ENCODE assay signal across 10 cellular contexts in the genomic region with DNA sequence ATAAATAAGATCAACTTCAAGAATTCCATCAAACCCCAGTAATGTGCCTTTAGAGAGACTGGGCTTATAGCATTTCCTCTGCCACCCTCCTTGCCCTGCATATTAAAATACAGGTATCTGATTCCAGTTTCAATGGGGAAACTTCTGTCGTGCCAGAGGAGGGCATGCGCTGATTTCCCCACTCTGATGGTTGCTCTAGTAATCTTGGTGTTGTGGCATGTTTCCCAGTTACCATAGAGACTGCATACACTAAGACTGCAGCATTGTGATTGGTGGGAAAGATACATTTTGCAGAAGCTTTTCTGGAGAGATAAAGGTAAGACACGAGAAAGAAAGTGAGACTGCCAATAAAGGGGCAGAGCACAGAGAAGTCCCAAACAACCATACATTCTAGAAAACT.
DNase-seq lines count a peak whose midpoint lies in the region; ATAC-seq and TF ChIP-seq lines count a peak whose summit lies in the region.
"Had no signal": no experiment of that assay in that cellular context is flagged by ENCODE, and none has a peak within 500 bp of the region (broad histone marks: within the 10 kb centered on the region; RNA-seq: fewer than 3 reads in every experiment).

No MANE protein-coding gene starts in this region.

- H3K4me3 Mint-ChIP-seq in activated CD8-positive, alpha-beta T cell treated with anti-CD3 and anti-CD28 coated beads for 36 hours = no peak overlapping the region
- H3K4me3 Mint-ChIP-seq in activated CD8-positive, alpha-beta T cell treated with anti-CD3 and anti-CD28 coated beads, Interleukin-2, amount 10 ng/mL, durations not matched to agents 7 days and 5 days = no peak overlapping the region

- CTCF ChIA-PET in activated CD8-positive, alpha-beta T cell treated with anti-CD3 and anti-CD28 coated beads for 36 hours (lab: Charles Lee) = no interaction called here
- CTCF ChIA-PET in activated CD8-positive, alpha-beta T cell treated with anti-CD3 and anti-CD28 coated beads, Interleukin-2, amount 10 ng/mL, durations not matched to agents 7 days and 5 days (lab: Charles Lee) = no interaction called here

- intact Hi-C loops in activated CD8-positive, alpha-beta T cell treated with anti-CD3 and anti-CD28 coated beads for 36 hours (cut with micrococcal nuclease) = no loop called here

- no peaks in the 10 kb centered on the region for H3K9me3 Mint-ChIP-seq in activated CD8-positive, alpha-beta T cell treated with anti-CD3 and anti-CD28 coated beads for 36 hours
- no peaks in the 10 kb centered on the region for H3K9me3 Mint-ChIP-seq in activated CD8-positive, alpha-beta T cell treated with anti-CD3 and anti-CD28 coated beads, Interleukin-2, amount 10 ng/mL, durations not matched to agents 7 days and 5 days (ENCODE audit: insufficient read depth)

- H3K4me1 ChIP-seq in endocrine pancreas (ENCODE audit: control insufficient read depth, insufficient read depth, low read length) (no peaks in the 10 kb centered on the region), neuron (ENCODE audit: insufficient read depth, low read length) (peaks cover 12% of the 10 kb centered on the region), tibial nerve (peaks cover 0 to 19% (median 0%) of the 10 kb centered on the region in 4 donors)

- WGBS in tibial nerve, 2 donors = 31 to 34% methylated on average over 3 of the region's 3 CpGs

- peaks cover 1% of the 10 kb centered on the region for H3K36me3 Mint-ChIP-seq in activated CD8-positive, alpha-beta T cell treated with anti-CD3 and anti-CD28 coated beads for 36 hours (ENCODE audit: low read depth)
- no peaks in the 10 kb centered on the region for H3K36me3 Mint-ChIP-seq in activated CD8-positive, alpha-beta T cell treated with anti-CD3 and anti-CD28 coated beads, Interleukin-2, amount 10 ng/mL, durations not matched to agents 7 days and 5 days (ENCODE audit: low read depth)

- TF ChIP-seq EP300 in tibial nerve (IDR thresholded peaks at IDR 0.05) = no peak

- no peak overlapping the region for H3K27ac ChIP-seq in tibial nerve
- H3K27ac ChIP-seq: neutrophil had no signal

- TF ChIP-seq CTCF in activated CD8-positive, alpha-beta T cell treated with anti-CD3 and anti-CD28 coated beads for 36 hours (IDR thresholded peaks at IDR 0.05) = no peak
- TF ChIP-seq CTCF in tibial nerve (IDR thresholded peaks at IDR 0.05) = no peak

- POLR2A ChIA-PET in activated CD8-positive, alpha-beta T cell treated with anti-CD3 and anti-CD28 coated beads for 36 hours (lab: Charles Lee) = no interaction called here
- POLR2A ChIA-PET in activated CD8-positive, alpha-beta T cell treated with anti-CD3 and anti-CD28 coated beads, Interleukin-2, amount 10 ng/mL, durations not matched to agents 7 days and 5 days (lab: Charles Lee) = no interaction called here

- H3K4me3 ChIP-seq in endocrine pancreas (ENCODE audit: control insufficient read depth, insufficient read depth, low read length) = peak overlapping the region; percentile 19
- H3K4me3 ChIP-seq in neuron (ENCODE audit: low read length) = no peak overlapping the region
- no peak overlapping the region for H3K4me3 ChIP-seq in tibial nerve

- H3K9ac ChIP-seq in endocrine pancreas (ENCODE audit: control insufficient read depth, insufficient read depth, low read length) = no peak overlapping the region

- H3K27me3 ChIP-seq in endocrine pancreas (ENCODE audit: control insufficient read depth, insufficient read depth, low read length) (no peaks in the 10 kb centered on the region), neuron (ENCODE audit: insufficient read depth, low read length) (no peaks in the 10 kb centered on the region), tibial nerve (no peaks in the 10 kb centered on the region)
- H3K27me3 ChIP-seq: neutrophil had no signal

- H2AFZ ChIP-seq in neuron (ENCODE audit: low read depth, low read length) = peak overlapping the region; percentile 30

- DNase-seq in activated CD8-positive, alpha-beta T cell treated with anti-CD3 and anti-CD28 coated beads for 36 hours = no peak
- no peak for DNase-seq in activated CD8-positive, alpha-beta T cell treated with anti-CD3 and anti-CD28 coated beads, Interleukin-2, amount 10 ng/mL, durations not matched to agents 7 days and 5 days
- no peak for DNase-seq in tibial nerve (ENCODE audit: low spot score in 2 of 2)
- no peak for DNase-seq in stimulated activated naive CD4-positive, alpha-beta T cell treated with Interleukin-2 at 50 U/mL for 16 hours (lab: John Stamatoyannopoulos, UW)
- DNase-seq: DND-41 had no signal

- H3K4me1 Mint-ChIP-seq in activated CD8-positive, alpha-beta T cell treated with anti-CD3 and anti-CD28 coated beads for 36 hours (ENCODE audit: low read depth) = no peaks in the 10 kb centered on the region
- no peaks in the 10 kb centered on the region for H3K4me1 Mint-ChIP-seq in activated CD8-positive, alpha-beta T cell treated with anti-CD3 and anti-CD28 coated beads, Interleukin-2, amount 10 ng/mL, durations not matched to agents 7 days and 5 days (ENCODE audit: low read depth)

- no peak overlapping the region for H3K27ac Mint-ChIP-seq in activated CD8-positive, alpha-beta T cell treated with anti-CD3 and anti-CD28 coated beads for 36 hours
- H3K27ac Mint-ChIP-seq in activated CD8-positive, alpha-beta T cell treated with anti-CD3 and anti-CD28 coated beads, Interleukin-2, amount 10 ng/mL, durations not matched to agents 7 days and 5 days = no peak overlapping the region

- ATAC-seq in activated CD8-positive, alpha-beta T cell treated with anti-CD3 and anti-CD28 coated beads for 36 hours = peak; percentile 37
- ATAC-seq in activated CD8-positive, alpha-beta T cell treated with anti-CD3 and anti-CD28 coated beads, Interleukin-2, amount 10 ng/mL, durations not matched to agents 7 days and 5 days = no peak
- peak; percentile 96 for ATAC-seq in HG03520 (IDR thresholded peaks at IDR 0.05; ENCODE audit: unreplicated experiment)
- ATAC-seq in GM18909 (IDR thresholded peaks at IDR 0.05; ENCODE audit: poor library complexity, unreplicated experiment) = no peak

- no peaks in the 10 kb centered on the region for H3K9me3 ChIP-seq in endocrine pancreas (ENCODE audit: control insufficient read depth, low read length)
- H3K9me3 ChIP-seq in neuron (ENCODE audit: low read length) = no peaks in the 10 kb centered on the region
- H3K9me3 ChIP-seq in tibial nerve = no peaks in the 10 kb centered on the region
- H3K9me3 ChIP-seq: neutrophil had no signal

- H3K27me3 Mint-ChIP-seq in activated CD8-positive, alpha-beta T cell treated with anti-CD3 and anti-CD28 coated beads for 36 hours = no peaks in the 10 kb centered on the region
- H3K27me3 Mint-ChIP-seq in activated CD8-positive, alpha-beta T cell treated with anti-CD3 and anti-CD28 coated beads, Interleukin-2, amount 10 ng/mL, durations not matched to agents 7 days and 5 days (ENCODE audit: low read depth) = no peaks in the 10 kb centered on the region

- TF ChIP-seq POLR2A in tibial nerve (IDR thresholded peaks at IDR 0.05) = no peak

- H3K36me3 ChIP-seq in endocrine pancreas (ENCODE audit: control insufficient read depth, insufficient read depth, low read length) (no peaks in the 10 kb centered on the region), neuron (ENCODE audit: insufficient read depth, low read length) (no peaks in the 10 kb centered on the region), tibial nerve (no peaks in the 10 kb centered on the region)
- H3K36me3 ChIP-seq: neutrophil had no signal

Comparison
In these comparisons a context has a peak if more than half of its experiments do, and no peak if none do; other contexts are left out.
1. ATAC-seq: peak in activated CD8-positive, alpha-beta T cell treated with anti-CD3 and anti-CD28 coated beads for 36 hours (single experiment) and HG03520 (single experiment); none in activated CD8-positive, alpha-beta T cell treated with anti-CD3 and anti-CD28 coated beads, Interleukin-2, amount 10 ng/mL, durations not matched to agents 7 days and 5 days (single experiment) and GM18909 (single experiment).